Comparison of ENCODE assay signal across 11 cellular contexts in genomic region chr12:50930477-50930876, GRCh38. TPM values are rescaled to one million over a fixed set of nuclear protein-coding genes. Genes with fewer than 3 reads are reported as not detected.
"Had no signal": no experiment of that assay in that cellular context is flagged by ENCODE, and none has a peak within 500 bp of the region (broad histone marks: within the 10 kb centered on the region; RNA-seq: fewer than 3 reads in every experiment).

No MANE protein-coding gene starts in this region.

RNA-seq across cellular contexts. Expression of gene HIGD1C, which starts 21.9 kb away (rescaled TPM):
- total RNA-seq: activated CD8-positive, alpha-beta T cell treated with anti-CD3 and anti-CD28 coated beads, Interleukin-2, amount 10 ng/mL, durations not matched to agents 7 days and 5 days; activated naive CD4-positive, alpha-beta T cell treated with anti-CD3 and anti-CD28 coated beads, Interleukin-2, amount 50 U/mL, for 72 hours; activated T-helper 1 cell treated with anti-CD3 and anti-CD28 coated beads, Interleukin-12 subunit alpha, Interleukin-12 subunit beta, Interleukin-2, Interleukin-4 antibody, amounts not matched to agents 30 ng/mL and 10 ng/mL and 1 ng/mL, durations not matched to agents 14 hours and 24 hours and 36 hours; ascending aorta; body of pancreas; bronchial epithelial cell; NCI-H460; OCI-LY7; RPMI7951; T-helper 17 cell; WTC11 had no signal
